ENCODE assay signal across 31 cellular contexts in the genomic region with DNA sequence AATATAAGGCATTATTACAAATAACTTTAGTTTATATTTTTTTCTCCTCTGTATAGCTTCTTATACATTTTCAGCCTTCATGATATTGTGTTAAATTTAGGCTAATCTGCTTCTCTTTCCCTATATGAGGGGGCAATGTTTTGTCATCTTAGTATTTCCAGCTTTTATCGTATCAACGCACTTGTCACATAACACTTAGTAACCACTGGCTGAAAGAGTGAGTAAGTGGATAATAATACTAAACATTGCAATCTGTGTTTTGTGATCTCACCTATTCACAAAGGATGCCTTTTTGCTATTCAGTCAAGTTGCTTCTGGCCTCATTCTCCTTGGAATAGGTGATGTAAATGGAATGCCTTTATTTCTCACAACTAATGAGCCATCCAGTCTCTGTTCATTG.
"Had no signal": no experiment of that assay in that cellular context is flagged by ENCODE, and none has a peak within 500 bp of the region (broad histone marks: within the 10 kb centered on the region; RNA-seq: fewer than 3 reads in every experiment).

No MANE protein-coding gene starts in this region.

- H3K4me1 ChIP-seq: ascending aorta, Peyer's patch, SJSA1 had no signal

- H3K27ac Mint-ChIP-seq: activated CD4-positive, alpha-beta T cell treated with anti-CD3 and anti-CD28 coated beads, Interleukin-2, amount 10 ng/mL, durations not matched to agents 24 days and 14 days; activated CD8-positive, alpha-beta T cell treated with anti-CD3 and anti-CD28 coated beads for 36 hours; activated naive CD8-positive, alpha-beta T cell treated with anti-CD3 and anti-CD28 coated beads, Interleukin-2, amount 10 ng/mL, durations not matched to agents 7 days and 5 days; activated T-cell treated with anti-CD3 and anti-CD28 coated beads, Interleukin-2, amount 50 U/mL, for 72 hours; activated T-helper 17 cell treated with anti-CD3 and anti-CD28 coated beads, Interleukin-2, amount 50 U/mL, for 72 hours; T-helper 1 cell treated with Interleukin-12 subunit alpha and Interleukin-12 subunit beta and Interleukin-4 antibody, amounts not matched to agents 30 μg/mL and 1 μg/mL, for 36 hours; T-helper 2 cell treated with Interferon-gamma antibody and Interleukin-4, amounts not matched to agents 5 μg/mL and 100 μg/mL, for 36 hours had no signal

- H3K4me2 ChIP-seq: SK-N-SH had no signal

- H3K36me3 Mint-ChIP-seq: activated naive CD8-positive, alpha-beta T cell treated with anti-CD3 and anti-CD28 coated beads, Interleukin-2, amount 10 ng/mL, durations not matched to agents 7 days and 5 days had no signal

- H3K9ac ChIP-seq: SK-N-SH had no signal

- H3K9me3 Mint-ChIP-seq: activated CD4-positive, alpha-beta T cell treated with anti-CD3 and anti-CD28 coated beads, Interleukin-2, amount 10 ng/mL, durations not matched to agents 24 days and 14 days had no signal

- DNase-seq: activated CD4-positive, alpha-beta T cell treated with anti-CD3 and anti-CD28 coated beads, Interleukin-2, amount 10 ng/mL, durations not matched to agents 24 days and 14 days; activated CD4-positive, alpha-beta T cell treated with anti-CD3 and anti-CD28 coated beads, Interleukin-2, amount 50 U/mL, for 4 hours; activated CD8-positive, alpha-beta T cell treated with anti-CD3 and anti-CD28 coated beads for 36 hours; activated effector memory CD4-positive, alpha-beta T cell treated with anti-CD3 and anti-CD28 coated beads, Interleukin-2, amount 50 U/mL, for 16 hours; activated naive CD4-positive, alpha-beta T cell; activated naive CD4-positive, alpha-beta T cell treated with anti-CD3 and anti-CD28 coated beads, Interleukin-2, amount 50 U/mL, for 16 hours; activated naive CD8-positive, alpha-beta T cell treated with anti-CD3 and anti-CD28 coated beads, Interleukin-2, amount 10 ng/mL, durations not matched to agents 7 days and 5 days; activated T-cell treated with anti-CD3 and anti-CD28 coated beads, Interleukin-2, amount 50 U/mL, for 1 hour; activated T-cell treated with anti-CD3 and anti-CD28 coated beads, Interleukin-2, amount 50 U/mL, for 72 hours; amygdala; Kasumi-1; MG63; NCI-H1048; NCI-H1105 treated with DMSO at 0.1 percent for 48 hours; NCI-H1436; NCI-H2029; NCI-H2107; NCI-H510A; NCI-H526; NCI-H82; NK-92 treated with Interleukin-12 subunit alpha and Interleukin-12 subunit beta, amount 100 ng/mL, for 24 hours; Peyer's patch; RPMI8226; SK-N-SH had no signal

- ATAC-seq: activated CD8-positive, alpha-beta T cell treated with anti-CD3 and anti-CD28 coated beads for 36 hours; activated T-cell treated with anti-CD3 and anti-CD28 coated beads, Interleukin-2, amount 50 U/mL, for 72 hours; activated T-helper 17 cell treated with anti-CD3 and anti-CD28 coated beads, Interleukin-2, amount 50 U/mL, for 72 hours had no signal

- H3K4me1 Mint-ChIP-seq: activated CD4-positive, alpha-beta T cell treated with anti-CD3 and anti-CD28 coated beads, Interleukin-2, amount 10 ng/mL, durations not matched to agents 24 days and 14 days; activated naive CD8-positive, alpha-beta T cell treated with anti-CD3 and anti-CD28 coated beads, Interleukin-2, amount 10 ng/mL, durations not matched to agents 7 days and 5 days; activated T-helper 17 cell treated with anti-CD3 and anti-CD28 coated beads, Interleukin-2, amount 50 U/mL, for 72 hours; central memory CD8-positive, alpha-beta T cell had no signal

- H3K27me3 Mint-ChIP-seq: activated CD4-positive, alpha-beta T cell treated with anti-CD3 and anti-CD28 coated beads, Interleukin-2, amount 10 ng/mL, durations not matched to agents 24 days and 14 days; activated CD8-positive, alpha-beta T cell treated with anti-CD3 and anti-CD28 coated beads for 36 hours; activated T-helper 17 cell treated with anti-CD3 and anti-CD28 coated beads, Interleukin-2, amount 50 U/mL, for 72 hours; central memory CD8-positive, alpha-beta T cell had no signal

- H3K27me3 ChIP-seq: ascending aorta, cardiac muscle cell, MG63, Peyer's patch had no signal

- H3K27ac ChIP-seq: ascending aorta, cardiac muscle cell, Peyer's patch, SJSA1 had no signal

- H3K4me3 Mint-ChIP-seq: activated CD4-positive, alpha-beta T cell treated with anti-CD3 and anti-CD28 coated beads, Interleukin-2, amount 10 ng/mL, durations not matched to agents 24 days and 14 days; activated CD8-positive, alpha-beta T cell treated with anti-CD3 and anti-CD28 coated beads for 36 hours; activated naive CD8-positive, alpha-beta T cell treated with anti-CD3 and anti-CD28 coated beads, Interleukin-2, amount 10 ng/mL, durations not matched to agents 7 days and 5 days; activated T-cell treated with anti-CD3 and anti-CD28 coated beads, Interleukin-2, amount 50 U/mL, for 72 hours; activated T-helper 17 cell treated with anti-CD3 and anti-CD28 coated beads, Interleukin-2, amount 50 U/mL, for 72 hours; central memory CD8-positive, alpha-beta T cell; T-helper 1 cell treated with Interleukin-12 subunit alpha and Interleukin-12 subunit beta and Interleukin-4 antibody, amounts not matched to agents 30 μg/mL and 1 μg/mL, for 36 hours; T-helper 2 cell treated with Interferon-gamma antibody and Interleukin-4, amounts not matched to agents 5 μg/mL and 100 μg/mL, for 36 hours had no signal

- H3K9me3 ChIP-seq: ascending aorta, MG63, Peyer's patch, SJSA1, SK-N-SH had no signal
